8 cellular contexts compared by ENCODE assay signal in genomic region chr1:20731057-20731991, GRCh38. TPM values are rescaled to one million over a fixed set of nuclear protein-coding genes. Genes with fewer than 3 reads are reported as not detected.
DNase-seq lines count a peak whose midpoint lies in the region; ATAC-seq and TF ChIP-seq lines count a peak whose summit lies in the region.

No MANE protein-coding gene starts in this region.

- H3K4ac ChIP-seq in mesendoderm (ENCODE audit: low read depth, low read length), result no peak overlapping the region

- H2AK5ac ChIP-seq in mesendoderm (ENCODE audit: low read length), result no peak overlapping the region

- H3K23ac ChIP-seq in mesendoderm (ENCODE audit: low read length), result no peak overlapping the region

- DNase-seq in GM06990 (ENCODE audit: extremely low read depth, insufficient read length), result no peak
- DNase-seq in brain microvascular endothelial cell, result no peak
- DNase-seq in mesendoderm, result no peak
- no peak for DNase-seq in NCI-H2029 (lab: John Stamatoyannopoulos, UW)
- no peak for DNase-seq in COR-L47 (lab: John Stamatoyannopoulos, UW)
- DNase-seq in activated gamma-delta T cell (lab: John Stamatoyannopoulos, UW), result no peak

- H2BK5ac ChIP-seq in mesendoderm (ENCODE audit: low read length), result no peak overlapping the region

- no peaks in the 10 kb centered on the region for H3K36me3 ChIP-seq in GM06990 (ENCODE audit: control insufficient read depth, insufficient read depth, low read length)
- no peaks in the 10 kb centered on the region for H3K36me3 ChIP-seq in brain microvascular endothelial cell (replicated peaks)
- H3K36me3 ChIP-seq in mesendoderm (ENCODE audit: control insufficient read depth, insufficient read depth, low read length), result no peaks in the 10 kb centered on the region

- peak overlapping the region; percentile 54 for H3K9ac ChIP-seq in mesendoderm (ENCODE audit: low read length)

- H3K4me2 ChIP-seq in mesendoderm (ENCODE audit: low read length), result peak overlapping the region; percentile 61

- H3K79me1 ChIP-seq in mesendoderm (ENCODE audit: low read length), result no peaks in the 10 kb centered on the region

- H3K27me3 ChIP-seq in GM06990 (replicated peaks; ENCODE audit: control insufficient read depth, insufficient read depth, low read length) (peaks cover 3% of the 10 kb centered on the region; the same call in 1 of the 2 replicates), brain microvascular endothelial cell (replicated peaks) (no peaks in the 10 kb centered on the region), mesendoderm (ENCODE audit: insufficient read depth, low read length, poor library complexity) (peaks cover 5% of the 10 kb centered on the region)

- WGBS in mesendoderm (ENCODE audit: extremely low coverage, insufficient coverage, low lambda C conversion rate), result no CpG with 5 or more reads among the region's 62 CpGs

- H3K79me2 ChIP-seq in mesendoderm (ENCODE audit: control insufficient read depth, insufficient read depth, low read length), result no peaks in the 10 kb centered on the region

- ATAC-seq in HG03159 (IDR thresholded peaks at IDR 0.05; ENCODE audit: unreplicated experiment), result peak; percentile 14
- ATAC-seq in HG02623 (IDR thresholded peaks at IDR 0.05; ENCODE audit: unreplicated experiment), result no peak

- H2BK15ac ChIP-seq in mesendoderm (replicated peaks; ENCODE audit: low read depth), result no peak overlapping the region

- peaks cover 2% of the 10 kb centered on the region for H3K4me1 ChIP-seq in mesendoderm (ENCODE audit: control insufficient read depth, low read depth, low read length)

- H3K18ac ChIP-seq in mesendoderm (ENCODE audit: low read length), result no peak overlapping the region

- peak overlapping the region; percentile 56 for H3K56ac ChIP-seq in mesendoderm (ENCODE audit: low read length)

- no peak overlapping the region for H2BK120ac ChIP-seq in mesendoderm (ENCODE audit: low read depth, low read length)

- H3K27ac ChIP-seq in brain microvascular endothelial cell, result no peak overlapping the region
- H3K27ac ChIP-seq in mesendoderm (ENCODE audit: low read depth, low read length), result no peak overlapping the region

- H4K5ac ChIP-seq in mesendoderm (ENCODE audit: low read length), result no peak overlapping the region

- in situ Hi-C loops in brain microvascular endothelial cell (cut with HindIII; ENCODE audit: low pct_ligation_motif_present, low sequenced_read_pairs), result no loop called here

- no peak for TF ChIP-seq CTCF in GM06990 (IDR thresholded peaks at IDR 0.05; ENCODE audit: insufficient read depth, low read length, poor library complexity, severe bottlenecking)
- no peak for TF ChIP-seq CTCF in brain microvascular endothelial cell (IDR thresholded peaks at IDR 0.05; ENCODE audit: low read depth, low read length, missing control alignments)

- no peak overlapping the region for H4K8ac ChIP-seq in mesendoderm (ENCODE audit: low read depth, low read length)

- H3K4me3 ChIP-seq in GM06990 (replicated peaks; ENCODE audit: low read depth, low read length), result peak overlapping the region; percentile 56
- H3K4me3 ChIP-seq in brain microvascular endothelial cell (ENCODE audit: low read depth, low read length), result peak overlapping the region; percentile 61
- H3K4me3 ChIP-seq in mesendoderm (ENCODE audit: low read length), result no peak overlapping the region

RNA-seq across cellular contexts. Expression of gene SH2D5, which starts 1.2 kb away (rescaled TPM):
- polyA plus RNA-seq in mesendoderm (2013, experiment 1 of 2), result 2.3 TPM
- polyA plus RNA-seq in mesendoderm (2013, experiment 2 of 2), result 2.2 TPM

RNA-seq across cellular contexts. Expression of gene KIF17, which starts 13.5 kb away (rescaled TPM):
- polyA plus RNA-seq in mesendoderm (2013, experiment 1 of 2), result 2.7 TPM
- 2.1 TPM for polyA plus RNA-seq in mesendoderm (2013, experiment 2 of 2)

RNA-seq across cellular contexts. Expression of gene HP1BP3, which starts 55.8 kb away (rescaled TPM):
- polyA plus RNA-seq in mesendoderm (2013, experiment 1 of 2), result 68.7 TPM
- polyA plus RNA-seq in mesendoderm (2013, experiment 2 of 2), result 69.9 TPM
